In the genomic region with DNA sequence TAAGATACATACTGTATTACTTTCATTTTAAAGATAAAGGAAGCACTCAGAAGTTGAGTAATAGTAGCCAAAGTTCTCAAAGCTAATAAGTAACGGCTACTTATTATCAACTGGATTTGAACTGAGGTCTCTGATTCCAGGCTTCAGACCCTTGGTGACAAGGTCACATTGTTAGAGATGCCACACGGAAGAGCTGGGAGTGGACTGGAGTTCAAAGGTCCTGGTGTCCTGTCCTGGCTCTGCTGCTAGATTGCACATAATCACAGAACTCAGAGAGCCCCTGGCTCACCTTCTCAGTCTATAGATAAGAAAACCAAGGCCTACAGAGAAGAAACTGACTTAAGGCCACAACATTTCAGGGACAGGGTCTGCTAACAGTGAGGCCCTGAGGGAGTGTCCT, we compare ENCODE assay signal across 1 cellular context.
TF ChIP-seq lines count a peak whose summit lies in the region.

No MANE protein-coding gene starts in this region.

TF ChIP-seq in HepG2, 621 proteins besides CTCF, POLR2A, EP300 and RAD21 (continued from another document):
- TF ChIP-seq TIGD3 (CRISPR knock-in tag; IDR thresholded peaks at IDR 0.05; ENCODE audit: borderline replicate concordance) (no peak), PHF8 (CRISPR knock-in tag; IDR thresholded peaks at IDR 0.05) (no peak), ZNF724P (CRISPR knock-in tag; IDR thresholded peaks at IDR 0.05; ENCODE audit: borderline replicate concordance) (no peak), SALL1 (CRISPR knock-in tag; IDR thresholded peaks at IDR 0.05) (peak; percentile 41; the same call in 1 of the 2 replicates), SSRP1 (CRISPR knock-in tag; IDR thresholded peaks at IDR 0.05) (no peak), SPEN (CRISPR knock-in tag; IDR thresholded peaks at IDR 0.05; ENCODE audit: low read depth) (no peak), ARNT (IDR thresholded peaks at IDR 0.05) (no peak), ERF (CRISPR knock-in tag; IDR thresholded peaks at IDR 0.05) (no peak), ZNF362 (CRISPR knock-in tag; IDR thresholded peaks at IDR 0.05; ENCODE audit: borderline replicate concordance) (no peak), ZNF749 (CRISPR knock-in tag; IDR thresholded peaks at IDR 0.05; ENCODE audit: borderline replicate concordance) (no peak), MYC (CRISPR knock-in tag; IDR thresholded peaks at IDR 0.05; ENCODE audit: borderline replicate concordance) (no peak), TAF15 (IDR thresholded peaks at IDR 0.05; ENCODE audit: low read depth, low read length, poor library complexity, severe bottlenecking) (no peak), ISL2 (CRISPR knock-in tag; IDR thresholded peaks at IDR 0.05) (0 out of 2 replicates have a peak, but pooled peaks have one; percentile 25), ZBTB2 (CRISPR knock-in tag; IDR thresholded peaks at IDR 0.05; ENCODE audit: low read depth) (no peak), JUND (CRISPR knock-in tag; IDR thresholded peaks at IDR 0.05) (no peak), HNRNPUL1 (IDR thresholded peaks at IDR 0.05; ENCODE audit: low read depth, low read length) (no peak), FOSL2 (CRISPR knock-in tag; IDR thresholded peaks at IDR 0.05) (no peak), TCF12 (IDR thresholded peaks at IDR 0.05) (no peak), TCF12 (CRISPR knock-in tag; IDR thresholded peaks at IDR 0.05) (no peak), ZSCAN29 (CRISPR knock-in tag; conservative IDR thresholded peaks at IDR 0.05) (no peak), EEA1 (CRISPR knock-in tag; IDR thresholded peaks at IDR 0.05; ENCODE audit: borderline replicate concordance) (no peak), HMG20A (CRISPR knock-in tag; IDR thresholded peaks at IDR 0.05; ENCODE audit: borderline replicate concordance) (peak; percentile 15; the same call in 1 of the 2 replicates), SOX5 (CRISPR knock-in tag; IDR thresholded peaks at IDR 0.05; ENCODE audit: borderline replicate concordance) (peak; percentile 40; the same call in 1 of the 2 replicates), SAP130 (CRISPR knock-in tag; IDR thresholded peaks at IDR 0.05; ENCODE audit: low read depth) (peak; percentile 33; the same call in 1 of the 2 replicates), SOX13 (IDR thresholded peaks at IDR 0.05) (no peak), SOX13 (CRISPR knock-in tag; conservative IDR thresholded peaks at IDR 0.05 in 1 of 2, IDR thresholded peaks at IDR 0.05 in 1 of 2) (peak in 1 of 2 experiments; percentile 61; a peak in 2 of 4 replicates)
- TF ChIP-seq, protein P1, sequence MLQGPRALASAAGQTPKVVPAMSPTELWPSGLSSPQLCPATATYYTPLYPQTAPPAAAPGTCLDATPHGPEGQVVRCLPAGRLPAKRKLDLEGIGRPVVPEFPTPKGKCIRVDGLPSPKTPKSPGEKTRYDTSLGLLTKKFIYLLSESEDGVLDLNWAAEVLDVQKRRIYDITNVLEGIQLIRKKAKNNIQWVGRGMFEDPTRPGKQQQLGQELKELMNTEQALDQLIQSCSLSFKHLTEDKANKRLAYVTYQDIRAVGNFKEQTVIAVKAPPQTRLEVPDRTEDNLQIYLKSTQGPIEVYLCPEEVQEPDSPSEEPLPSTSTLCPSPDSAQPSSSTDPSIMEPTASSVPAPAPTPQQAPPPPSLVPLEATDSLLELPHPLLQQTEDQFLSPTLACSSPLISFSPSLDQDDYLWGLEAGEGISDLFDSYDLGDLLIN (CRISPR knock-in tag; IDR thresholded peaks at IDR 0.05; ENCODE audit: borderline replicate concordance), result no peak
- TF ChIP-seq, protein P2, sequence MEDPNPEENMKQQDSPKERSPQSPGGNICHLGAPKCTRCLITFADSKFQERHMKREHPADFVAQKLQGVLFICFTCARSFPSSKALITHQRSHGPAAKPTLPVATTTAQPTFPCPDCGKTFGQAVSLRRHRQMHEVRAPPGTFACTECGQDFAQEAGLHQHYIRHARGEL (CRISPR knock-in tag; IDR thresholded peaks at IDR 0.05), result no peak
- TF ChIP-seq, protein P3, sequence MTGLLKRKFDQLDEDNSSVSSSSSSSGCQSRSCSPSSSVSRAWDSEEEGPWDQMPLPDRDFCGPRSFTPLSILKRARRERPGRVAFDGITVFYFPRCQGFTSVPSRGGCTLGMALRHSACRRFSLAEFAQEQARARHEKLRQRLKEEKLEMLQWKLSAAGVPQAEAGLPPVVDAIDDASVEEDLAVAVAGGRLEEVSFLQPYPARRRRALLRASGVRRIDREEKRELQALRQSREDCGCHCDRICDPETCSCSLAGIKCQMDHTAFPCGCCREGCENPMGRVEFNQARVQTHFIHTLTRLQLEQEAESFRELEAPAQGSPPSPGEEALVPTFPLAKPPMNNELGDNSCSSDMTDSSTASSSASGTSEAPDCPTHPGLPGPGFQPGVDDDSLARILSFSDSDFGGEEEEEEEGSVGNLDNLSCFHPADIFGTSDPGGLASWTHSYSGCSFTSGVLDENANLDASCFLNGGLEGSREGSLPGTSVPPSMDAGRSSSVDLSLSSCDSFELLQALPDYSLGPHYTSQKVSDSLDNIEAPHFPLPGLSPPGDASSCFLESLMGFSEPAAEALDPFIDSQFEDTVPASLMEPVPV (CRISPR knock-in tag; IDR thresholded peaks at IDR 0.05), result no peak
- TF ChIP-seq, protein P4, sequence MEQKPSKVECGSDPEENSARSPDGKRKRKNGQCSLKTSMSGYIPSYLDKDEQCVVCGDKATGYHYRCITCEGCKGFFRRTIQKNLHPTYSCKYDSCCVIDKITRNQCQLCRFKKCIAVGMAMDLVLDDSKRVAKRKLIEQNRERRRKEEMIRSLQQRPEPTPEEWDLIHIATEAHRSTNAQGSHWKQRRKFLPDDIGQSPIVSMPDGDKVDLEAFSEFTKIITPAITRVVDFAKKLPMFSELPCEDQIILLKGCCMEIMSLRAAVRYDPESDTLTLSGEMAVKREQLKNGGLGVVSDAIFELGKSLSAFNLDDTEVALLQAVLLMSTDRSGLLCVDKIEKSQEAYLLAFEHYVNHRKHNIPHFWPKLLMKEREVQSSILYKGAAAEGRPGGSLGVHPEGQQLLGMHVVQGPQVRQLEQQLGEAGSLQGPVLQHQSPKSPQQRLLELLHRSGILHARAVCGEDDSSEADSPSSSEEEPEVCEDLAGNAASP (CRISPR knock-in tag; IDR thresholded peaks at IDR 0.05; ENCODE audit: borderline replicate concordance), result peak; percentile 55; the same call in 1 of the 2 replicates
- TF ChIP-seq, protein P5, sequence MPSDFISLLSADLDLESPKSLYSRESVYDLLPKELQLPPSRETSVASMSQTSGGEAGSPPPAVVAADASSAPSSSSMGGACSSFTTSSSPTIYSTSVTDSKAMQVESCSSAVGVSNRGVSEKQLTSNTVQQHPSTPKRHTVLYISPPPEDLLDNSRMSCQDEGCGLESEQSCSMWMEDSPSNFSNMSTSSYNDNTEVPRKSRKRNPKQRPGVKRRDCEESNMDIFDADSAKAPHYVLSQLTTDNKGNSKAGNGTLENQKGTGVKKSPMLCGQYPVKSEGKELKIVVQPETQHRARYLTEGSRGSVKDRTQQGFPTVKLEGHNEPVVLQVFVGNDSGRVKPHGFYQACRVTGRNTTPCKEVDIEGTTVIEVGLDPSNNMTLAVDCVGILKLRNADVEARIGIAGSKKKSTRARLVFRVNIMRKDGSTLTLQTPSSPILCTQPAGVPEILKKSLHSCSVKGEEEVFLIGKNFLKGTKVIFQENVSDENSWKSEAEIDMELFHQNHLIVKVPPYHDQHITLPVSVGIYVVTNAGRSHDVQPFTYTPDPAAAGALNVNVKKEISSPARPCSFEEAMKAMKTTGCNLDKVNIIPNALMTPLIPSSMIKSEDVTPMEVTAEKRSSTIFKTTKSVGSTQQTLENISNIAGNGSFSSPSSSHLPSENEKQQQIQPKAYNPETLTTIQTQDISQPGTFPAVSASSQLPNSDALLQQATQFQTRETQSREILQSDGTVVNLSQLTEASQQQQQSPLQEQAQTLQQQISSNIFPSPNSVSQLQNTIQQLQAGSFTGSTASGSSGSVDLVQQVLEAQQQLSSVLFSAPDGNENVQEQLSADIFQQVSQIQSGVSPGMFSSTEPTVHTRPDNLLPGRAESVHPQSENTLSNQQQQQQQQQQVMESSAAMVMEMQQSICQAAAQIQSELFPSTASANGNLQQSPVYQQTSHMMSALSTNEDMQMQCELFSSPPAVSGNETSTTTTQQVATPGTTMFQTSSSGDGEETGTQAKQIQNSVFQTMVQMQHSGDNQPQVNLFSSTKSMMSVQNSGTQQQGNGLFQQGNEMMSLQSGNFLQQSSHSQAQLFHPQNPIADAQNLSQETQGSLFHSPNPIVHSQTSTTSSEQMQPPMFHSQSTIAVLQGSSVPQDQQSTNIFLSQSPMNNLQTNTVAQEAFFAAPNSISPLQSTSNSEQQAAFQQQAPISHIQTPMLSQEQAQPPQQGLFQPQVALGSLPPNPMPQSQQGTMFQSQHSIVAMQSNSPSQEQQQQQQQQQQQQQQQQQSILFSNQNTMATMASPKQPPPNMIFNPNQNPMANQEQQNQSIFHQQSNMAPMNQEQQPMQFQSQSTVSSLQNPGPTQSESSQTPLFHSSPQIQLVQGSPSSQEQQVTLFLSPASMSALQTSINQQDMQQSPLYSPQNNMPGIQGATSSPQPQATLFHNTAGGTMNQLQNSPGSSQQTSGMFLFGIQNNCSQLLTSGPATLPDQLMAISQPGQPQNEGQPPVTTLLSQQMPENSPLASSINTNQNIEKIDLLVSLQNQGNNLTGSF (CRISPR knock-in tag; IDR thresholded peaks at IDR 0.05), result no peak
- TF ChIP-seq, protein P6, sequence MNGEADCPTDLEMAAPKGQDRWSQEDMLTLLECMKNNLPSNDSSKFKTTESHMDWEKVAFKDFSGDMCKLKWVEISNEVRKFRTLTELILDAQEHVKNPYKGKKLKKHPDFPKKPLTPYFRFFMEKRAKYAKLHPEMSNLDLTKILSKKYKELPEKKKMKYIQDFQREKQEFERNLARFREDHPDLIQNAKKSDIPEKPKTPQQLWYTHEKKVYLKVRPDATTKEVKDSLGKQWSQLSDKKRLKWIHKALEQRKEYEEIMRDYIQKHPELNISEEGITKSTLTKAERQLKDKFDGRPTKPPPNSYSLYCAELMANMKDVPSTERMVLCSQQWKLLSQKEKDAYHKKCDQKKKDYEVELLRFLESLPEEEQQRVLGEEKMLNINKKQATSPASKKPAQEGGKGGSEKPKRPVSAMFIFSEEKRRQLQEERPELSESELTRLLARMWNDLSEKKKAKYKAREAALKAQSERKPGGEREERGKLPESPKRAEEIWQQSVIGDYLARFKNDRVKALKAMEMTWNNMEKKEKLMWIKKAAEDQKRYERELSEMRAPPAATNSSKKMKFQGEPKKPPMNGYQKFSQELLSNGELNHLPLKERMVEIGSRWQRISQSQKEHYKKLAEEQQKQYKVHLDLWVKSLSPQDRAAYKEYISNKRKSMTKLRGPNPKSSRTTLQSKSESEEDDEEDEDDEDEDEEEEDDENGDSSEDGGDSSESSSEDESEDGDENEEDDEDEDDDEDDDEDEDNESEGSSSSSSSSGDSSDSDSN (CRISPR knock-in tag; IDR thresholded peaks at IDR 0.05), result no peak
